Comparison of ENCODE assay signal across 40 cellular contexts in genomic region chr17:41449008-41449407, GRCh38. TPM values are rescaled to one million over a fixed set of nuclear protein-coding genes. Genes with fewer than 3 reads are reported as not detected.
"Had no signal": no experiment of that assay in that cellular context is flagged by ENCODE, and none has a peak within 500 bp of the region (broad histone marks: within the 10 kb centered on the region; RNA-seq: fewer than 3 reads in every experiment).

No MANE protein-coding gene starts in this region.

- H3K9me3 Mint-ChIP-seq: activated CD4-positive, alpha-beta memory T cell treated with anti-CD3 and anti-CD28 coated beads, Interleukin-2, amount 10 ng/mL, durations not matched to agents 7 days and 5 days; activated CD4-positive, alpha-beta T cell treated with anti-CD3 and anti-CD28 coated beads, Interleukin-2, amount 10 ng/mL, durations not matched to agents 7 days and 5 days; activated naive CD4-positive, alpha-beta T cell treated with anti-CD3 and anti-CD28 coated beads for 36 hours; activated naive CD4-positive, alpha-beta T cell treated with anti-CD3 and anti-CD28 coated beads, Interleukin-2, amount 50 U/mL, for 72 hours; activated naive CD8-positive, alpha-beta T cell treated with anti-CD3 and anti-CD28 coated beads for 36 hours; activated T-cell treated with anti-CD3 and anti-CD28 coated beads, Interleukin-2, amount 50 U/mL, for 4 hours; activated T-helper 1 cell treated with anti-CD3 and anti-CD28 coated beads, Interleukin-12 subunit alpha, Interleukin-12 subunit beta, Interleukin-2, Interleukin-4 antibody, amounts not matched to agents 30 ng/mL and 10 ng/mL and 1 ng/mL, durations not matched to agents 14 hours and 24 hours and 36 hours; activated T-helper 17 cell treated with anti-CD3 and anti-CD28 coated beads, Interleukin-2, amount 50 U/mL, for 72 hours; T-cell; T-helper 2 cell treated with Interferon-gamma antibody and Interleukin-4, amounts not matched to agents 5 μg/mL and 100 μg/mL, for 36 hours had no signal

- H3K27ac Mint-ChIP-seq: activated CD4-positive, alpha-beta memory T cell treated with anti-CD3 and anti-CD28 coated beads, Interleukin-2, amount 10 ng/mL, durations not matched to agents 7 days and 5 days; activated CD4-positive, alpha-beta T cell treated with anti-CD3 and anti-CD28 coated beads for 36 hours; activated CD4-positive, alpha-beta T cell treated with anti-CD3 and anti-CD28 coated beads, Interleukin-2, amount 10 ng/mL, durations not matched to agents 7 days and 5 days; activated CD8-positive, alpha-beta memory T cell treated with anti-CD3 and anti-CD28 coated beads, Interleukin-2, amount 10 ng/mL, durations not matched to agents 7 days and 5 days; activated CD8-positive, alpha-beta T cell treated with anti-CD3 and anti-CD28 coated beads, Interleukin-2, amount 10 ng/mL, durations not matched to agents 7 days and 5 days; activated naive CD4-positive, alpha-beta T cell treated with anti-CD3 and anti-CD28 coated beads for 36 hours; activated naive CD4-positive, alpha-beta T cell treated with anti-CD3 and anti-CD28 coated beads, Interleukin-2, amount 50 U/mL, for 72 hours; activated naive CD8-positive, alpha-beta T cell treated with anti-CD3 and anti-CD28 coated beads for 36 hours; activated T-cell treated with anti-CD3 and anti-CD28 coated beads, Interleukin-2, amount 50 U/mL, for 72 hours; activated T-helper 1 cell treated with anti-CD3 and anti-CD28 coated beads, Interleukin-12 subunit alpha, Interleukin-12 subunit beta, Interleukin-2, Interleukin-4 antibody, amounts not matched to agents 30 ng/mL and 10 ng/mL and 1 ng/mL, durations not matched to agents 14 hours and 24 hours and 36 hours; activated T-helper 17 cell treated with anti-CD3 and anti-CD28 coated beads, Interleukin-2, amount 50 U/mL, for 72 hours; T-cell; T-helper 2 cell treated with Interferon-gamma antibody and Interleukin-4, amounts not matched to agents 5 μg/mL and 100 μg/mL, for 36 hours; WTC11 had no signal

- H3K4me3 Mint-ChIP-seq: activated CD4-positive, alpha-beta memory T cell treated with anti-CD3 and anti-CD28 coated beads, Interleukin-2, amount 10 ng/mL, durations not matched to agents 7 days and 5 days; activated CD4-positive, alpha-beta T cell treated with anti-CD3 and anti-CD28 coated beads for 36 hours; activated CD4-positive, alpha-beta T cell treated with anti-CD3 and anti-CD28 coated beads, Interleukin-2, amount 10 ng/mL, durations not matched to agents 7 days and 5 days; activated CD8-positive, alpha-beta memory T cell treated with anti-CD3 and anti-CD28 coated beads, Interleukin-2, amount 10 ng/mL, durations not matched to agents 7 days and 5 days; activated CD8-positive, alpha-beta T cell treated with anti-CD3 and anti-CD28 coated beads, Interleukin-2, amount 10 ng/mL, durations not matched to agents 7 days and 5 days; activated naive CD4-positive, alpha-beta T cell treated with anti-CD3 and anti-CD28 coated beads for 36 hours; activated naive CD8-positive, alpha-beta T cell treated with anti-CD3 and anti-CD28 coated beads for 36 hours; activated T-cell treated with anti-CD3 and anti-CD28 coated beads, Interleukin-2, amount 50 U/mL, for 4 hours; activated T-cell treated with anti-CD3 and anti-CD28 coated beads, Interleukin-2, amount 50 U/mL, for 72 hours; activated T-helper 1 cell treated with anti-CD3 and anti-CD28 coated beads, Interleukin-12 subunit alpha, Interleukin-12 subunit beta, Interleukin-2, Interleukin-4 antibody, amounts not matched to agents 30 ng/mL and 10 ng/mL and 1 ng/mL, durations not matched to agents 14 hours and 24 hours and 36 hours; activated T-helper 17 cell treated with anti-CD3 and anti-CD28 coated beads, Interleukin-2, amount 50 U/mL, for 72 hours; T-cell; T-helper 2 cell treated with Interferon-gamma antibody and Interleukin-4, amounts not matched to agents 5 μg/mL and 100 μg/mL, for 36 hours; WTC11 had no signal

- H3K4me3 ChIP-seq: adrenal gland, body of pancreas, breast epithelium had no signal

- H3K4me1 ChIP-seq: body of pancreas, breast epithelium had no signal

- H3K27ac ChIP-seq: adrenal gland, body of pancreas, brain microvascular endothelial cell, breast epithelium, WERI-Rb-1 had no signal

- H3K27me3 ChIP-seq: adrenal gland, body of pancreas, brain microvascular endothelial cell, breast epithelium had no signal

- H3K36me3 Mint-ChIP-seq: activated CD8-positive, alpha-beta memory T cell treated with anti-CD3 and anti-CD28 coated beads, Interleukin-2, amount 10 ng/mL, durations not matched to agents 7 days and 5 days; activated naive CD4-positive, alpha-beta T cell treated with anti-CD3 and anti-CD28 coated beads, Interleukin-2, amount 50 U/mL, for 72 hours; activated naive CD8-positive, alpha-beta T cell treated with anti-CD3 and anti-CD28 coated beads for 36 hours; T-cell had no signal

- H3K36me3 ChIP-seq: adrenal gland, brain microvascular endothelial cell, breast epithelium, WERI-Rb-1 had no signal

- H3K9me3 ChIP-seq: adrenal gland, body of pancreas, breast epithelium had no signal

- H3K4me1 Mint-ChIP-seq: activated CD4-positive, alpha-beta memory T cell treated with anti-CD3 and anti-CD28 coated beads, Interleukin-2, amount 10 ng/mL, durations not matched to agents 7 days and 5 days; activated CD4-positive, alpha-beta T cell treated with anti-CD3 and anti-CD28 coated beads for 36 hours; activated CD4-positive, alpha-beta T cell treated with anti-CD3 and anti-CD28 coated beads, Interleukin-2, amount 10 ng/mL, durations not matched to agents 7 days and 5 days; activated CD8-positive, alpha-beta memory T cell treated with anti-CD3 and anti-CD28 coated beads, Interleukin-2, amount 10 ng/mL, durations not matched to agents 7 days and 5 days; activated naive CD8-positive, alpha-beta T cell treated with anti-CD3 and anti-CD28 coated beads for 36 hours; activated T-helper 17 cell treated with anti-CD3 and anti-CD28 coated beads, Interleukin-2, amount 50 U/mL, for 72 hours; WTC11 had no signal

- DNase-seq: activated CD4-positive, alpha-beta memory T cell treated with anti-CD3 and anti-CD28 coated beads, Interleukin-2, amount 10 ng/mL, durations not matched to agents 7 days and 5 days; activated CD4-positive, alpha-beta T cell treated with anti-CD3 and anti-CD28 coated beads for 1 hour; activated CD4-positive, alpha-beta T cell treated with anti-CD3 and anti-CD28 coated beads for 36 hours; activated CD4-positive, alpha-beta T cell treated with anti-CD3 and anti-CD28 coated beads for 48 hours; activated CD4-positive, alpha-beta T cell treated with anti-CD3 and anti-CD28 coated beads, Interleukin-2, amount 10 ng/mL, durations not matched to agents 7 days and 5 days; activated CD4-positive, alpha-beta T cell treated with anti-CD3 and anti-CD28 coated beads, Interleukin-2, amount 50 U/mL, for 48 hours; activated CD4-positive, CD25-positive, alpha-beta regulatory T cell; activated CD8-positive, alpha-beta memory T cell treated with anti-CD3 and anti-CD28 coated beads for 24 hours; activated CD8-positive, alpha-beta memory T cell treated with anti-CD3 and anti-CD28 coated beads, Interleukin-2, amount 10 ng/mL, durations not matched to agents 7 days and 5 days; activated CD8-positive, alpha-beta memory T cell treated with anti-CD3 and anti-CD28 coated beads, Interleukin-2, amount 50 U/mL, for 48 hours; activated CD8-positive, alpha-beta T cell treated with anti-CD3 and anti-CD28 coated beads, Interleukin-2, amount 10 ng/mL, durations not matched to agents 7 days and 5 days; activated effector memory CD4-positive, alpha-beta T cell treated with anti-CD3 and anti-CD28 coated beads, Interleukin-2, amount 50 U/mL, for 16 hours; activated gamma-delta T cell treated with Interleukin-2 at 50 U/mL for 16 hours; activated naive CD4-positive, alpha-beta T cell; activated naive CD4-positive, alpha-beta T cell treated with anti-CD3 and anti-CD28 coated beads for 36 hours; activated naive CD4-positive, alpha-beta T cell treated with anti-CD3 and anti-CD28 coated beads, Interleukin-2, amount 50 U/mL, for 16 hours; activated naive CD8-positive, alpha-beta T cell treated with anti-CD3 and anti-CD28 coated beads for 36 hours; activated T-cell treated with anti-CD3 and anti-CD28 coated beads, Interleukin-2, amount 50 U/mL, for 4 hours; activated T-cell treated with anti-CD3 and anti-CD28 coated beads, Interleukin-2, amount 50 U/mL, for 72 hours; amniotic stem cell; aorta; body of pancreas; brain microvascular endothelial cell; central memory CD4-positive, alpha-beta T cell; T-cell; T-helper 2 cell; T-helper 9 cell; WERI-Rb-1 had no signal

- ATAC-seq: activated CD4-positive, alpha-beta T cell treated with anti-CD3 and anti-CD28 coated beads for 36 hours; activated CD4-positive, CD25-positive, alpha-beta regulatory T cell treated with anti-CD3 and anti-CD28 coated beads, Interleukin-2, amount 50 U/mL, for 24 hours; activated CD8-positive, alpha-beta memory T cell treated with anti-CD3 and anti-CD28 coated beads, Interleukin-2, amount 10 ng/mL, durations not matched to agents 7 days and 5 days; activated CD8-positive, alpha-beta T cell treated with anti-CD3 and anti-CD28 coated beads, Interleukin-2, amount 10 ng/mL, durations not matched to agents 7 days and 5 days; activated naive CD4-positive, alpha-beta T cell treated with anti-CD3 and anti-CD28 coated beads, Interleukin-2, amount 50 U/mL, for 72 hours; activated T-cell treated with anti-CD3 and anti-CD28 coated beads, Interleukin-2, amount 50 U/mL, for 4 hours; activated T-cell treated with anti-CD3 and anti-CD28 coated beads, Interleukin-2, amount 50 U/mL, for 72 hours; activated T-helper 17 cell treated with anti-CD3 and anti-CD28 coated beads, Interleukin-2, amount 50 U/mL, for 72 hours; body of pancreas; T-cell; WTC11 had no signal

RNA-seq across cellular contexts. Expression of gene KRT38, which starts 8.2 kb away (rescaled TPM):
- total RNA-seq: activated CD4-positive, alpha-beta memory T cell treated with anti-CD3 and anti-CD28 coated beads, Interleukin-2, amount 10 ng/mL, durations not matched to agents 7 days and 5 days; activated CD4-positive, alpha-beta T cell treated with anti-CD3 and anti-CD28 coated beads for 36 hours; activated CD4-positive, alpha-beta T cell treated with anti-CD3 and anti-CD28 coated beads, Interleukin-2, amount 10 ng/mL, durations not matched to agents 7 days and 5 days; activated CD8-positive, alpha-beta memory T cell treated with anti-CD3 and anti-CD28 coated beads, Interleukin-2, amount 10 ng/mL, durations not matched to agents 7 days and 5 days; activated CD8-positive, alpha-beta T cell treated with anti-CD3 and anti-CD28 coated beads, Interleukin-2, amount 10 ng/mL, durations not matched to agents 7 days and 5 days; activated naive CD4-positive, alpha-beta T cell treated with anti-CD3 and anti-CD28 coated beads for 36 hours; activated naive CD4-positive, alpha-beta T cell treated with anti-CD3 and anti-CD28 coated beads, Interleukin-2, amount 50 U/mL, for 72 hours; activated naive CD8-positive, alpha-beta T cell treated with anti-CD3 and anti-CD28 coated beads for 36 hours; activated T-cell treated with anti-CD3 and anti-CD28 coated beads, Interleukin-2, amount 50 U/mL, for 4 hours; activated T-cell treated with anti-CD3 and anti-CD28 coated beads, Interleukin-2, amount 50 U/mL, for 72 hours; activated T-helper 1 cell treated with anti-CD3 and anti-CD28 coated beads, Interleukin-12 subunit alpha, Interleukin-12 subunit beta, Interleukin-2, Interleukin-4 antibody, amounts not matched to agents 30 ng/mL and 10 ng/mL and 1 ng/mL, durations not matched to agents 14 hours and 24 hours and 36 hours; activated T-helper 17 cell treated with anti-CD3 and anti-CD28 coated beads, Interleukin-2, amount 50 U/mL, for 72 hours; adrenal gland; aorta; astrocyte; body of pancreas; breast epithelium; cardiac septum; cerebellum; T-cell; T-helper 1 cell treated with Interleukin-12 subunit alpha and Interleukin-12 subunit beta and Interleukin-4 antibody, amounts not matched to agents 30 ng/mL and 1 ng/mL, for 36 hours; WTC11 had no signal
- polyA plus RNA-seq: adrenal gland, aorta had no signal

RNA-seq across cellular contexts. Expression of gene KRT32, which starts 18.2 kb away (rescaled TPM):
- total RNA-seq: activated CD4-positive, alpha-beta memory T cell treated with anti-CD3 and anti-CD28 coated beads, Interleukin-2, amount 10 ng/mL, durations not matched to agents 7 days and 5 days; activated CD4-positive, alpha-beta T cell treated with anti-CD3 and anti-CD28 coated beads for 36 hours; activated CD4-positive, alpha-beta T cell treated with anti-CD3 and anti-CD28 coated beads, Interleukin-2, amount 10 ng/mL, durations not matched to agents 7 days and 5 days; activated CD8-positive, alpha-beta memory T cell treated with anti-CD3 and anti-CD28 coated beads, Interleukin-2, amount 10 ng/mL, durations not matched to agents 7 days and 5 days; activated CD8-positive, alpha-beta T cell treated with anti-CD3 and anti-CD28 coated beads, Interleukin-2, amount 10 ng/mL, durations not matched to agents 7 days and 5 days; activated naive CD4-positive, alpha-beta T cell treated with anti-CD3 and anti-CD28 coated beads for 36 hours; activated naive CD4-positive, alpha-beta T cell treated with anti-CD3 and anti-CD28 coated beads, Interleukin-2, amount 50 U/mL, for 72 hours; activated naive CD8-positive, alpha-beta T cell treated with anti-CD3 and anti-CD28 coated beads for 36 hours; activated T-cell treated with anti-CD3 and anti-CD28 coated beads, Interleukin-2, amount 50 U/mL, for 4 hours; activated T-cell treated with anti-CD3 and anti-CD28 coated beads, Interleukin-2, amount 50 U/mL, for 72 hours; activated T-helper 1 cell treated with anti-CD3 and anti-CD28 coated beads, Interleukin-12 subunit alpha, Interleukin-12 subunit beta, Interleukin-2, Interleukin-4 antibody, amounts not matched to agents 30 ng/mL and 10 ng/mL and 1 ng/mL, durations not matched to agents 14 hours and 24 hours and 36 hours; activated T-helper 17 cell treated with anti-CD3 and anti-CD28 coated beads, Interleukin-2, amount 50 U/mL, for 72 hours; adrenal gland; aorta; astrocyte; body of pancreas; cerebellum; T-cell; T-helper 1 cell treated with Interleukin-12 subunit alpha and Interleukin-12 subunit beta and Interleukin-4 antibody, amounts not matched to agents 30 ng/mL and 1 ng/mL, for 36 hours; WTC11 had no signal
- polyA plus RNA-seq: adrenal gland, aorta had no signal

RNA-seq across cellular contexts. Expression of gene KRT37, which starts 24.6 kb away (rescaled TPM):
- total RNA-seq: activated CD4-positive, alpha-beta memory T cell treated with anti-CD3 and anti-CD28 coated beads, Interleukin-2, amount 10 ng/mL, durations not matched to agents 7 days and 5 days; activated CD4-positive, alpha-beta T cell treated with anti-CD3 and anti-CD28 coated beads for 36 hours; activated CD4-positive, alpha-beta T cell treated with anti-CD3 and anti-CD28 coated beads, Interleukin-2, amount 10 ng/mL, durations not matched to agents 7 days and 5 days; activated CD8-positive, alpha-beta memory T cell treated with anti-CD3 and anti-CD28 coated beads, Interleukin-2, amount 10 ng/mL, durations not matched to agents 7 days and 5 days; activated CD8-positive, alpha-beta T cell treated with anti-CD3 and anti-CD28 coated beads, Interleukin-2, amount 10 ng/mL, durations not matched to agents 7 days and 5 days; activated naive CD4-positive, alpha-beta T cell treated with anti-CD3 and anti-CD28 coated beads for 36 hours; activated naive CD4-positive, alpha-beta T cell treated with anti-CD3 and anti-CD28 coated beads, Interleukin-2, amount 50 U/mL, for 72 hours; activated naive CD8-positive, alpha-beta T cell treated with anti-CD3 and anti-CD28 coated beads for 36 hours; activated T-cell treated with anti-CD3 and anti-CD28 coated beads, Interleukin-2, amount 50 U/mL, for 4 hours; activated T-cell treated with anti-CD3 and anti-CD28 coated beads, Interleukin-2, amount 50 U/mL, for 72 hours; activated T-helper 1 cell treated with anti-CD3 and anti-CD28 coated beads, Interleukin-12 subunit alpha, Interleukin-12 subunit beta, Interleukin-2, Interleukin-4 antibody, amounts not matched to agents 30 ng/mL and 10 ng/mL and 1 ng/mL, durations not matched to agents 14 hours and 24 hours and 36 hours; activated T-helper 17 cell treated with anti-CD3 and anti-CD28 coated beads, Interleukin-2, amount 50 U/mL, for 72 hours; adrenal gland; aorta; astrocyte; body of pancreas; breast epithelium; cardiac septum; cerebellum; T-cell; T-helper 1 cell treated with Interleukin-12 subunit alpha and Interleukin-12 subunit beta and Interleukin-4 antibody, amounts not matched to agents 30 ng/mL and 1 ng/mL, for 36 hours; WTC11 had no signal
- polyA plus RNA-seq: adrenal gland, aorta had no signal

RNA-seq across cellular contexts. Expression of gene KRT35, which starts 31.9 kb away (rescaled TPM):
- total RNA-seq: activated CD4-positive, alpha-beta memory T cell treated with anti-CD3 and anti-CD28 coated beads, Interleukin-2, amount 10 ng/mL, durations not matched to agents 7 days and 5 days; activated CD4-positive, alpha-beta T cell treated with anti-CD3 and anti-CD28 coated beads for 36 hours; activated CD4-positive, alpha-beta T cell treated with anti-CD3 and anti-CD28 coated beads, Interleukin-2, amount 10 ng/mL, durations not matched to agents 7 days and 5 days; activated CD8-positive, alpha-beta memory T cell treated with anti-CD3 and anti-CD28 coated beads, Interleukin-2, amount 10 ng/mL, durations not matched to agents 7 days and 5 days; activated CD8-positive, alpha-beta T cell treated with anti-CD3 and anti-CD28 coated beads, Interleukin-2, amount 10 ng/mL, durations not matched to agents 7 days and 5 days; activated naive CD4-positive, alpha-beta T cell treated with anti-CD3 and anti-CD28 coated beads for 36 hours; activated naive CD4-positive, alpha-beta T cell treated with anti-CD3 and anti-CD28 coated beads, Interleukin-2, amount 50 U/mL, for 72 hours; activated naive CD8-positive, alpha-beta T cell treated with anti-CD3 and anti-CD28 coated beads for 36 hours; activated T-cell treated with anti-CD3 and anti-CD28 coated beads, Interleukin-2, amount 50 U/mL, for 4 hours; activated T-cell treated with anti-CD3 and anti-CD28 coated beads, Interleukin-2, amount 50 U/mL, for 72 hours; activated T-helper 1 cell treated with anti-CD3 and anti-CD28 coated beads, Interleukin-12 subunit alpha, Interleukin-12 subunit beta, Interleukin-2, Interleukin-4 antibody, amounts not matched to agents 30 ng/mL and 10 ng/mL and 1 ng/mL, durations not matched to agents 14 hours and 24 hours and 36 hours; activated T-helper 17 cell treated with anti-CD3 and anti-CD28 coated beads, Interleukin-2, amount 50 U/mL, for 72 hours; adrenal gland; aorta; astrocyte; body of pancreas; breast epithelium; cardiac septum; cerebellum; T-cell; T-helper 1 cell treated with Interleukin-12 subunit alpha and Interleukin-12 subunit beta and Interleukin-4 antibody, amounts not matched to agents 30 ng/mL and 1 ng/mL, for 36 hours; WTC11 had no signal
- polyA plus RNA-seq: adrenal gland, aorta had no signal

RNA-seq across cellular contexts. Expression of gene KRT36, which starts 40.7 kb away (rescaled TPM):
- total RNA-seq: activated CD4-positive, alpha-beta memory T cell treated with anti-CD3 and anti-CD28 coated beads, Interleukin-2, amount 10 ng/mL, durations not matched to agents 7 days and 5 days; activated CD4-positive, alpha-beta T cell treated with anti-CD3 and anti-CD28 coated beads for 36 hours; activated CD4-positive, alpha-beta T cell treated with anti-CD3 and anti-CD28 coated beads, Interleukin-2, amount 10 ng/mL, durations not matched to agents 7 days and 5 days; activated CD8-positive, alpha-beta memory T cell treated with anti-CD3 and anti-CD28 coated beads, Interleukin-2, amount 10 ng/mL, durations not matched to agents 7 days and 5 days; activated CD8-positive, alpha-beta T cell treated with anti-CD3 and anti-CD28 coated beads, Interleukin-2, amount 10 ng/mL, durations not matched to agents 7 days and 5 days; activated naive CD4-positive, alpha-beta T cell treated with anti-CD3 and anti-CD28 coated beads for 36 hours; activated naive CD4-positive, alpha-beta T cell treated with anti-CD3 and anti-CD28 coated beads, Interleukin-2, amount 50 U/mL, for 72 hours; activated naive CD8-positive, alpha-beta T cell treated with anti-CD3 and anti-CD28 coated beads for 36 hours; activated T-cell treated with anti-CD3 and anti-CD28 coated beads, Interleukin-2, amount 50 U/mL, for 4 hours; activated T-cell treated with anti-CD3 and anti-CD28 coated beads, Interleukin-2, amount 50 U/mL, for 72 hours; activated T-helper 1 cell treated with anti-CD3 and anti-CD28 coated beads, Interleukin-12 subunit alpha, Interleukin-12 subunit beta, Interleukin-2, Interleukin-4 antibody, amounts not matched to agents 30 ng/mL and 10 ng/mL and 1 ng/mL, durations not matched to agents 14 hours and 24 hours and 36 hours; activated T-helper 17 cell treated with anti-CD3 and anti-CD28 coated beads, Interleukin-2, amount 50 U/mL, for 72 hours; aorta; astrocyte; body of pancreas; breast epithelium; cardiac septum; cerebellum; T-cell; T-helper 1 cell treated with Interleukin-12 subunit alpha and Interleukin-12 subunit beta and Interleukin-4 antibody, amounts not matched to agents 30 ng/mL and 1 ng/mL, for 36 hours; WTC11 had no signal
- polyA plus RNA-seq: adrenal gland had no signal
